Comparison of ENCODE assay signal across 8 cellular contexts in genomic region chr1:58815680-58816071, GRCh38. TPM values are rescaled to one million over a fixed set of nuclear protein-coding genes. Genes with fewer than 3 reads are reported as not detected.
DNase-seq lines count a peak whose midpoint lies in the region; ATAC-seq and TF ChIP-seq lines count a peak whose summit lies in the region.

No MANE protein-coding gene starts in this region.

- DNase-seq in CD4-positive, alpha-beta memory T cell, result peak in 3 of 5 donors; percentile 8 to 25 (median 19)
- DNase-seq in Karpas-422 (peak; percentile 67), stromal cell of bone marrow (ENCODE audit: low read depth) (peak; percentile 4), mesenteric fat pad (ENCODE audit: low spot score) (no peak)

- peak overlapping the region; percentile 75 to 85 for H3K4me3 ChIP-seq in CD4-positive, alpha-beta memory T cell (ENCODE audit: low read length in 2 of 2)
- H3K4me3 ChIP-seq in Karpas-422 (ENCODE audit: low read length), result peak overlapping the region; percentile 90

- H4K20me1 ChIP-seq in Karpas-422 (ENCODE audit: insufficient read depth, low read depth, low read length), result no peaks in the 10 kb centered on the region

- peak overlapping the region; percentile 92 to 96 (median 95) for H3K27ac Mint-ChIP-seq in CD4-positive, alpha-beta memory T cell
- peak overlapping the region; percentile 31 to 70 (median 38) for H3K27ac Mint-ChIP-seq in brain

- intact Hi-C loops in CD4-positive, alpha-beta memory T cell (cut with micrococcal nuclease), result loop anchor here (1.0 to 10.0 kb wide), 3 partner anchors 31 to 479 kb away; partner anchors contain the start of genes FGGY and JUN

- peak overlapping the region; percentile 88 for H3K9ac ChIP-seq in Karpas-422 (ENCODE audit: low read length)

- no peaks in the 10 kb centered on the region for H3K9me3 Mint-ChIP-seq in CD4-positive, alpha-beta memory T cell
- peaks cover 0 to 6% (median 0%) of the 10 kb centered on the region in 5 experiments for H3K9me3 Mint-ChIP-seq in brain

- H3K9me2 ChIP-seq in Karpas-422 (replicated peaks; ENCODE audit: insufficient read depth, low read length), result no peaks in the 10 kb centered on the region

- H3K27me3 Mint-ChIP-seq in CD4-positive, alpha-beta memory T cell, result no peaks in the 10 kb centered on the region
- peaks cover 13% of the 10 kb centered on the region for H3K27me3 Mint-ChIP-seq in brain

- H3K27me3 ChIP-seq in CD4-positive, alpha-beta memory T cell (ENCODE audit: insufficient read depth, low read length), result no peaks in the 10 kb centered on the region
- no peaks in the 10 kb centered on the region for H3K27me3 ChIP-seq in Karpas-422 (ENCODE audit: low read length)
- no peaks in the 10 kb centered on the region for H3K27me3 ChIP-seq in layer of hippocampus (ENCODE audit: control insufficient read depth, insufficient read depth, low read length)

- no peak for TF ChIP-seq CTCF in brain (conservative IDR thresholded peaks at IDR 0.05)

- H3K27ac ChIP-seq in CD4-positive, alpha-beta memory T cell (ENCODE audit: low read depth, low read length), result peak overlapping the region; percentile 76
- peak overlapping the region; percentile 53; the same call in 1 of the 2 replicates for H3K27ac ChIP-seq in Karpas-422 (ENCODE audit: low read length)
- H3K27ac ChIP-seq in layer of hippocampus (ENCODE audit: low read depth, low read length), result peak overlapping the region; percentile 79

- POLR2A ChIA-PET in CD4-positive, alpha-beta memory T cell (lab: Charles Lee; ENCODE audit: partially characterized antibody), result interaction anchor here (1.1 to 6.6 kb wide), 3 partner anchors 28 to 481 kb away, joined by 4 to 77 read pairs (median 10); partner anchors contain the start of genes FGGY and JUN

- H3K4me1 ChIP-seq in CD4-positive, alpha-beta memory T cell (ENCODE audit: insufficient read depth, low read length), result peaks cover 51% of the 10 kb centered on the region
- peaks cover 18% of the 10 kb centered on the region for H3K4me1 ChIP-seq in Karpas-422 (ENCODE audit: low read length)

- H3K79me2 ChIP-seq in Karpas-422 (ENCODE audit: low read length), result no peaks in the 10 kb centered on the region

- ATAC-seq in GM21515 (IDR thresholded peaks at IDR 0.05; ENCODE audit: unreplicated experiment) (peak; percentile 12), HG02623 (IDR thresholded peaks at IDR 0.05; ENCODE audit: unreplicated experiment) (no peak)

- H3K36me3 Mint-ChIP-seq in CD4-positive, alpha-beta memory T cell, result peaks cover 0 to 4% of the 10 kb centered on the region in 2 donors
- no peaks in the 10 kb centered on the region for H3K36me3 Mint-ChIP-seq in brain

- H3K4me3 Mint-ChIP-seq in CD4-positive, alpha-beta memory T cell, result peak overlapping the region; percentile 89 to 96 (median 93)
- peak overlapping the region; percentile 81 to 85 (median 83) for H3K4me3 Mint-ChIP-seq in brain

- H3K9me3 ChIP-seq in CD4-positive, alpha-beta memory T cell (ENCODE audit: control insufficient read depth in 1 of 2, low read length in 2 of 2), result no peaks in the 10 kb centered on the region
- no peaks in the 10 kb centered on the region for H3K9me3 ChIP-seq in Karpas-422 (ENCODE audit: low read length)

- H3K36me3 ChIP-seq in CD4-positive, alpha-beta memory T cell (ENCODE audit: insufficient read depth, low read length), result no peaks in the 10 kb centered on the region
- H3K36me3 ChIP-seq in Karpas-422 (ENCODE audit: insufficient read depth, low read length), result no peaks in the 10 kb centered on the region

- peak overlapping the region; percentile 100 for H3K4me2 ChIP-seq in Karpas-422 (ENCODE audit: low read depth, low read length, poor library complexity, severe bottlenecking)

- peak overlapping the region; percentile 89 for H2AFZ ChIP-seq in Karpas-422 (ENCODE audit: low read length)

- CTCF ChIA-PET in CD4-positive, alpha-beta memory T cell (lab: Charles Lee; ENCODE audit: partially characterized antibody), result interaction anchor here (1.4 kb wide), 1 partner anchor 30 kb away, joined by 6 read pairs; no protein-coding TSS in a partner anchor

- H3K4me1 Mint-ChIP-seq in CD4-positive, alpha-beta memory T cell, result peaks cover 34 to 55% (median 41%) of the 10 kb centered on the region in 4 donors
- H3K4me1 Mint-ChIP-seq in brain, result peaks cover 25% of the 10 kb centered on the region

RNA-seq across cellular contexts. Expression of gene JUN, which starts 31.8 kb away (rescaled TPM):
- total RNA-seq in CD4-positive, alpha-beta memory T cell, result 10 to 100 TPM; 19.0 TPM
- 10 to 100 TPM; 40.4 to 56.7 TPM for polyA plus RNA-seq in CD4-positive, alpha-beta memory T cell
- total RNA-seq in Karpas-422 (2014; rRNA removed; shearing (Covaris generic); ENCODE audit: low replicate concordance), result 2.1 and 5.4 TPM in 2 replicates
- 109 TPM for polyA plus RNA-seq in brain (ENCODE audit: insufficient read depth, low read depth, low replicate concordance)
- 298 TPM for total RNA-seq in mesenteric fat pad

Comparison
In these comparisons a context has a peak if more than half of its experiments do, and no peak if none do; other contexts are left out.
1. RNA of gene JUN, which starts 31.8 kb away (total RNA-seq): 298 TPM in mesenteric fat pad (single experiment); 19.0 TPM in CD4-positive, alpha-beta memory T cell and 2.1 to 5.4 TPM in Karpas-422; every median in the first group is over 10 times any median in the second.
2. Peak in every context shown above with its lines, with median percentiles within 50 percentile points of each other: H3K27ac ChIP-seq.